Comparison of ENCODE assay signal across 20 cellular contexts in the genomic region with DNA sequence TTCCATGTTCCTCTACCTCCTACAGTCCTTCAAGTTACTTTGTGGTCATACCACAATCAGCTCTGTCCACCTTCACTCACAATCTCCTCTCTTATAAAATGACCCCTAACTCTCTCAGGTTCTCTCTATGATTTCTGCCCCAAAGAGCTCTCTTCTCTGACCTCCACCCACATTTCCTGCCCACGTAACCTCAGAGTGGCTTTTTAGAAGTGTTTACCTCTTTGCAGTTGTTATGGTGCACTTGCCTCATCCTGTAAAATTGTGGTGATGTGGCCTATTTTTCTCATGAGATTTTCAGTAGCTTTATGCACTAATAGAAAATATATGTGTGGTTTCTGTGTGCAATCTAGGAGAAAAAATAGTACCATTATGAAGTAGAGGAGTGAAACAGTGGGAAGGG.
A peak's percentile ranks its signal among the peaks of the same experiment; 100 is the strongest.
DNase-seq lines count a peak whose midpoint lies in the region; ATAC-seq and TF ChIP-seq lines count a peak whose summit lies in the region.
"Had no signal": no experiment of that assay in that cellular context is flagged by ENCODE, and none has a peak within 500 bp of the region (broad histone marks: within the 10 kb centered on the region; RNA-seq: fewer than 3 reads in every experiment).

No MANE protein-coding gene starts in this region.

- TF ChIP-seq CTCF in glutamatergic neuron (IDR thresholded peaks at IDR 0.05; ENCODE audit: partially characterized antibody, unreplicated experiment): no peak

- no peak overlapping the region for H3K4me3 ChIP-seq in CD4-positive, alpha-beta memory T cell (ENCODE audit: low read length in 2 of 2)
- H3K4me3 ChIP-seq: coronary artery, ovary, testis had no signal

- H3K4me3 Mint-ChIP-seq in CD4-positive, alpha-beta memory T cell: peak overlapping the region; percentile 22 to 92 (median 60)
- H3K4me3 Mint-ChIP-seq in activated naive CD8-positive, alpha-beta T cell: peak overlapping the region; percentile 17
- peak overlapping the region in 9 of 10 donors; percentile 40 to 78 (median 56) for H3K4me3 Mint-ChIP-seq in naive thymus-derived CD8-positive, alpha-beta T cell
- H3K4me3 Mint-ChIP-seq in glutamatergic neuron (ENCODE audit: unreplicated experiment): no peak overlapping the region
- H3K4me3 Mint-ChIP-seq: IgD-negative memory B cell had no signal

- peaks cover 11 to 32% (median 19%) of the 10 kb centered on the region in 4 donors for H3K4me1 Mint-ChIP-seq in CD4-positive, alpha-beta memory T cell
- peaks cover 19% of the 10 kb centered on the region for H3K4me1 Mint-ChIP-seq in activated naive CD8-positive, alpha-beta T cell (ENCODE audit: low read depth)
- H3K4me1 Mint-ChIP-seq in naive thymus-derived CD8-positive, alpha-beta T cell: peaks cover 6 to 38% (median 26%) of the 10 kb centered on the region in 4 donors
- no peaks in the 10 kb centered on the region for H3K4me1 Mint-ChIP-seq in glutamatergic neuron (ENCODE audit: low read depth, unreplicated experiment)
- H3K4me1 Mint-ChIP-seq: IgD-negative memory B cell had no signal

- no peaks in the 10 kb centered on the region for H3K27me3 Mint-ChIP-seq in CD4-positive, alpha-beta memory T cell
- H3K27me3 Mint-ChIP-seq in activated naive CD8-positive, alpha-beta T cell: no peaks in the 10 kb centered on the region
- H3K27me3 Mint-ChIP-seq in naive thymus-derived CD8-positive, alpha-beta T cell: no peaks in the 10 kb centered on the region
- no peaks in the 10 kb centered on the region for H3K27me3 Mint-ChIP-seq in glutamatergic neuron (ENCODE audit: unreplicated experiment)
- H3K27me3 Mint-ChIP-seq: IgD-negative memory B cell had no signal

- H3K27ac Mint-ChIP-seq in CD4-positive, alpha-beta memory T cell: peak overlapping the region; percentile 12 to 95 (median 82)
- H3K27ac Mint-ChIP-seq in activated naive CD8-positive, alpha-beta T cell: no peak overlapping the region
- peak overlapping the region in 8 of 10 donors; percentile 8 to 80 (median 65) for H3K27ac Mint-ChIP-seq in naive thymus-derived CD8-positive, alpha-beta T cell
- no peak overlapping the region for H3K27ac Mint-ChIP-seq in glutamatergic neuron (ENCODE audit: unreplicated experiment)
- H3K27ac Mint-ChIP-seq: IgD-negative memory B cell had no signal

- no peaks in the 10 kb centered on the region for H3K27me3 ChIP-seq in CD4-positive, alpha-beta memory T cell (ENCODE audit: insufficient read depth, low read length)
- H3K27me3 ChIP-seq: ovary, testis had no signal

- H3K9me3 ChIP-seq in CD4-positive, alpha-beta memory T cell (ENCODE audit: control insufficient read depth in 1 of 2, low read length in 2 of 2): no peaks in the 10 kb centered on the region
- H3K9me3 ChIP-seq: ovary, testis had no signal

- no peaks in the 10 kb centered on the region for H3K36me3 ChIP-seq in CD4-positive, alpha-beta memory T cell (ENCODE audit: insufficient read depth, low read length)
- H3K36me3 ChIP-seq: ovary had no signal

- ATAC-seq in naive thymus-derived CD8-positive, alpha-beta T cell: peak; percentile 58 to 82
- ATAC-seq: left lobe of liver had no signal

- DNase-seq in CD4-positive, alpha-beta memory T cell: peak; percentile 42 to 55 (median 52)
- DNase-seq in HT1080 (ENCODE audit: low read depth): peak; percentile 52
- peak in 6 of 10 donors; percentile 2 to 50 (median 14) for DNase-seq in naive thymus-derived CD8-positive, alpha-beta T cell
- DNase-seq in stimulated activated naive CD4-positive, alpha-beta T cell treated with Interleukin-2 at 50 U/mL for 16 hours (lab: John Stamatoyannopoulos, UW): no peak
- DNase-seq in GF-D8 (lab: John Stamatoyannopoulos, UW): no peak
- no peak for DNase-seq in glutamatergic neuron
- DNase-seq: aorta; DMS 273 treated with DMSO at 0.1 percent for 48 hours; foreskin melanocyte; NCI-H2081; NCI-H524; ovary; SIG-M5; stimulated activated CD4-positive, alpha-beta T cell treated with anti-CD3 and anti-CD28 coated beads, Interleukin-2, amount 100 ng/mL, for 48 hours; testis had no signal

- H3K36me3 Mint-ChIP-seq in CD4-positive, alpha-beta memory T cell: no peaks in the 10 kb centered on the region
- H3K36me3 Mint-ChIP-seq in activated naive CD8-positive, alpha-beta T cell: no peaks in the 10 kb centered on the region
- H3K36me3 Mint-ChIP-seq in naive thymus-derived CD8-positive, alpha-beta T cell: no peaks in the 10 kb centered on the region
- H3K36me3 Mint-ChIP-seq in glutamatergic neuron (ENCODE audit: unreplicated experiment): no peaks in the 10 kb centered on the region

- intact Hi-C loops in CD4-positive, alpha-beta memory T cell (cut with micrococcal nuclease): no loop called here

- peaks cover 0 to 5% (median under 1%) of the 10 kb centered on the region in 8 donors for H3K9me3 Mint-ChIP-seq in CD4-positive, alpha-beta memory T cell
- H3K9me3 Mint-ChIP-seq in activated naive CD8-positive, alpha-beta T cell (ENCODE audit: low read depth): no peaks in the 10 kb centered on the region
- peaks cover 0 to 11% (median under 1%) of the 10 kb centered on the region in 9 donors for H3K9me3 Mint-ChIP-seq in naive thymus-derived CD8-positive, alpha-beta T cell
- H3K9me3 Mint-ChIP-seq in glutamatergic neuron (ENCODE audit: unreplicated experiment): no peaks in the 10 kb centered on the region

- H3K4me1 ChIP-seq in CD4-positive, alpha-beta memory T cell (ENCODE audit: insufficient read depth, low read length): peaks cover 13% of the 10 kb centered on the region
- H3K4me1 ChIP-seq: testis had no signal

- CTCF ChIA-PET in CD4-positive, alpha-beta memory T cell (lab: Charles Lee; ENCODE audit: partially characterized antibody): no interaction called here

- POLR2A ChIA-PET in CD4-positive, alpha-beta memory T cell (lab: Charles Lee; ENCODE audit: partially characterized antibody): interaction anchor here (0.7 kb wide), 1 partner anchor 10 kb away, joined by 3 read pairs; no protein-coding TSS in a partner anchor
- POLR2A ChIA-PET in naive thymus-derived CD8-positive, alpha-beta T cell (lab: Charles Lee): interaction anchor here (0.6 to 0.7 kb wide), 2 partner anchors 31 to 46 kb away, joined by 3 to 4 read pairs; no protein-coding TSS in a partner anchor

- no peak overlapping the region for H3K27ac ChIP-seq in CD4-positive, alpha-beta memory T cell (ENCODE audit: low read depth, low read length)
- H3K27ac ChIP-seq: coronary artery, epithelial cell of prostate, ovary, testis had no signal

Comparison
In these comparisons a context has a peak if more than half of its experiments do, and no peak if none do; other contexts are left out.
1. DNase-seq: peak in CD4-positive, alpha-beta memory T cell (5 of 5), HT1080 (single experiment) and naive thymus-derived CD8-positive, alpha-beta T cell (6 of 10); none in stimulated activated naive CD4-positive, alpha-beta T cell treated with Interleukin-2 at 50 U/mL for 16 hours (single experiment), GF-D8 (single experiment) and glutamatergic neuron (single experiment).
2. H3K27ac Mint-ChIP-seq: peak in CD4-positive, alpha-beta memory T cell (7 of 7) and naive thymus-derived CD8-positive, alpha-beta T cell (8 of 10); none in activated naive CD8-positive, alpha-beta T cell (single experiment) and glutamatergic neuron (single experiment).